ENCODE assay signal across 1 cellular context in the genomic region with DNA sequence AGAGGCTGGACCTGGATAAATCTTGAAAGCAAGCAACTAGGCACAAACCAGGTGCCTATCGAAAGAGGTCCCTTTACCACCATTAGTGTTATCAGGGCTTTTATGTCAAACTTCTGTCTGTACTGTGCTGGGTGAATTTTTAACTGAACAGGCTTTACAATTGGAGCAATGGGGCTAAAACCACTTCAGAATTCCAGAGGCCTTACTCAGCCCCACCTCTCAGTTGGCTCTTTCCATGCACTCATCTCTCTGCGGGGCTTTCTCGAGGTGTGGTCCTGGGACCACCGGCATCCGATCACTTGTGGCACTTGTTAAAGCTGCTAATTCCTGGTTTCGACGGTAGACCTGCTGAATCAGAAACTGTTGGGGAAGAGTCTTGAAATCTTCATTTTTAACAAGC.
TF ChIP-seq lines count a peak whose summit lies in the region.

No MANE protein-coding gene starts in this region.

TF ChIP-seq in GM23338, 12 proteins besides CTCF, POLR2A, EP300 and RAD21 (continued from another document):
- TF ChIP-seq, protein P1, sequence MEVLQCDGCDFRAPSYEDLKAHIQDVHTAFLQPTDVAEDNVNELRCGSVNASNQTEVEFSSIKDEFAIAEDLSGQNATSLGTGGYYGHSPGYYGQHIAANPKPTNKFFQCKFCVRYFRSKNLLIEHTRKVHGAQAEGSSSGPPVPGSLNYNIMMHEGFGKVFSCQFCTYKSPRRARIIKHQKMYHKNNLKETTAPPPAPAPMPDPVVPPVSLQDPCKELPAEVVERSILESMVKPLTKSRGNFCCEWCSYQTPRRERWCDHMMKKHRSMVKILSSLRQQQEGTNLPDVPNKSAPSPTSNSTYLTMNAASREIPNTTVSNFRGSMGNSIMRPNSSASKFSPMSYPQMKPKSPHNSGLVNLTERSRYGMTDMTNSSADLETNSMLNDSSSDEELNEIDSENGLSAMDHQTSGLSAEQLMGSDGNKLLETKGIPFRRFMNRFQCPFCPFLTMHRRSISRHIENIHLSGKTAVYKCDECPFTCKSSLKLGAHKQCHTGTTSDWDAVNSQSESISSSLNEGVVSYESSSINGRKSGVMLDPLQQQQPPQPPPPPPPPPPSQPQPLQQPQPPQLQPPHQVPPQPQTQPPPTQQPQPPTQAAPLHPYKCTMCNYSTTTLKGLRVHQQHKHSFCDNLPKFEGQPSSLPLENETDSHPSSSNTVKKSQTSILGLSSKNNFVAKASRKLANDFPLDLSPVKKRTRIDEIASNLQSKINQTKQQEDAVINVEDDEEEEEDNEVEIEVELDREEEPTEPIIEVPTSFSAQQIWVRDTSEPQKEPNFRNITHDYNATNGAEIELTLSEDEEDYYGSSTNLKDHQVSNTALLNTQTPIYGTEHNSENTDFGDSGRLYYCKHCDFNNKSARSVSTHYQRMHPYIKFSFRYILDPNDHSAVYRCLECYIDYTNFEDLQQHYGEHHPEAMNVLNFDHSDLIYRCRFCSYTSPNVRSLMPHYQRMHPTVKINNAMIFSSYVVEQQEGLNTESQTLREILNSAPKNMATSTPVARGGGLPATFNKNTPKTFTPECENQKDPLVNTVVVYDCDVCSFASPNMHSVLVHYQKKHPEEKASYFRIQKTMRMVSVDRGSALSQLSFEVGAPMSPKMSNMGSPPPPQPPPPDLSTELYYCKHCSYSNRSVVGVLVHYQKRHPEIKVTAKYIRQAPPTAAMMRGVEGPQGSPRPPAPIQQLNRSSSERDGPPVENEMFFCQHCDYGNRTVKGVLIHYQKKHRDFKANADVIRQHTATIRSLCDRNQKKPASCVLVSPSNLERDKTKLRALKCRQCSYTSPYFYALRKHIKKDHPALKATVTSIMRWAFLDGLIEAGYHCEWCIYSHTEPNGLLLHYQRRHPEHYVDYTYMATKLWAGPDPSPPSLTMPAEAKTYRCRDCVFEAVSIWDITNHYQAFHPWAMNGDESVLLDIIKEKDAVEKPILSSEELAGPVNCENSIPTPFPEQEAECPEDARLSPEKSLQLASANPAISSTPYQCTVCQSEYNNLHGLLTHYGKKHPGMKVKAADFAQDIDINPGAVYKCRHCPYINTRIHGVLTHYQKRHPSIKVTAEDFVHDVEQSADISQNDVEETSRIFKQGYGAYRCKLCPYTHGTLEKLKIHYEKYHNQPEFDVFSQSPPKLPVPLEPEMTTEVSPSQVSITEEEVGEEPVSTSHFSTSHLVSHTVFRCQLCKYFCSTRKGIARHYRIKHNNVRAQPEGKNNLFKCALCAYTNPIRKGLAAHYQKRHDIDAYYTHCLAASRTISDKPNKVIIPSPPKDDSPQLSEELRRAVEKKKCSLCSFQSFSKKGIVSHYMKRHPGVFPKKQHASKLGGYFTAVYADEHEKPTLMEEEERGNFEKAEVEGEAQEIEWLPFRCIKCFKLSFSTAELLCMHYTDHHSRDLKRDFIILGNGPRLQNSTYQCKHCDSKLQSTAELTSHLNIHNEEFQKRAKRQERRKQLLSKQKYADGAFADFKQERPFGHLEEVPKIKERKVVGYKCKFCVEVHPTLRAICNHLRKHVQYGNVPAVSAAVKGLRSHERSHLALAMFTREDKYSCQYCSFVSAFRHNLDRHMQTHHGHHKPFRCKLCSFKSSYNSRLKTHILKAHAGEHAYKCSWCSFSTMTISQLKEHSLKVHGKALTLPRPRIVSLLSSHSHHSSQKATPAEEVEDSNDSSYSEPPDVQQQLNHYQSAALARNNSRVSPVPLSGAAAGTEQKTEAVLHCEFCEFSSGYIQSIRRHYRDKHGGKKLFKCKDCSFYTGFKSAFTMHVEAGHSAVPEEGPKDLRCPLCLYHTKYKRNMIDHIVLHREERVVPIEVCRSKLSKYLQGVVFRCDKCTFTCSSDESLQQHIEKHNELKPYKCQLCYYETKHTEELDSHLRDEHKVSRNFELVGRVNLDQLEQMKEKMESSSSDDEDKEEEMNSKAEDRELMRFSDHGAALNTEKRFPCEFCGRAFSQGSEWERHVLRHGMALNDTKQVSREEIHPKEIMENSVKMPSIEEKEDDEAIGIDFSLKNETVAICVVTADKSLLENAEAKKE (CRISPR knock-in tag; IDR thresholded peaks at IDR 0.05) = no peak
- TF ChIP-seq ZNF331 (CRISPR knock-in tag; IDR thresholded peaks at IDR 0.05; ENCODE audit: low read depth) (no peak), EZH2phosphoT487 (IDR thresholded peaks at IDR 0.05; ENCODE audit: unreplicated experiment) (no peak), STAT1 (IDR thresholded peaks at IDR 0.05; ENCODE audit: unreplicated experiment) (no peak), NANOG (IDR thresholded peaks at IDR 0.05; ENCODE audit: borderline replicate concordance) (no peak), CREB1 (CRISPR knock-in tag; IDR thresholded peaks at IDR 0.05; ENCODE audit: low read depth) (no peak), ZNF114 (CRISPR knock-in tag; IDR thresholded peaks at IDR 0.05) (no peak), JUNB (IDR thresholded peaks at IDR 0.05; ENCODE audit: unreplicated experiment) (no peak), POLR2AphosphoS5 (IDR thresholded peaks at IDR 0.05; ENCODE audit: low read depth) (no peak)
- TF ChIP-seq, protein P2, sequence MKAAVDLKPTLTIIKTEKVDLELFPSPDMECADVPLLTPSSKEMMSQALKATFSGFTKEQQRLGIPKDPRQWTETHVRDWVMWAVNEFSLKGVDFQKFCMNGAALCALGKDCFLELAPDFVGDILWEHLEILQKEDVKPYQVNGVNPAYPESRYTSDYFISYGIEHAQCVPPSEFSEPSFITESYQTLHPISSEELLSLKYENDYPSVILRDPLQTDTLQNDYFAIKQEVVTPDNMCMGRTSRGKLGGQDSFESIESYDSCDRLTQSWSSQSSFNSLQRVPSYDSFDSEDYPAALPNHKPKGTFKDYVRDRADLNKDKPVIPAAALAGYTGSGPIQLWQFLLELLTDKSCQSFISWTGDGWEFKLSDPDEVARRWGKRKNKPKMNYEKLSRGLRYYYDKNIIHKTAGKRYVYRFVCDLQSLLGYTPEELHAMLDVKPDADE (IDR thresholded peaks at IDR 0.05) = no peak
- TF ChIP-seq, protein P3, sequence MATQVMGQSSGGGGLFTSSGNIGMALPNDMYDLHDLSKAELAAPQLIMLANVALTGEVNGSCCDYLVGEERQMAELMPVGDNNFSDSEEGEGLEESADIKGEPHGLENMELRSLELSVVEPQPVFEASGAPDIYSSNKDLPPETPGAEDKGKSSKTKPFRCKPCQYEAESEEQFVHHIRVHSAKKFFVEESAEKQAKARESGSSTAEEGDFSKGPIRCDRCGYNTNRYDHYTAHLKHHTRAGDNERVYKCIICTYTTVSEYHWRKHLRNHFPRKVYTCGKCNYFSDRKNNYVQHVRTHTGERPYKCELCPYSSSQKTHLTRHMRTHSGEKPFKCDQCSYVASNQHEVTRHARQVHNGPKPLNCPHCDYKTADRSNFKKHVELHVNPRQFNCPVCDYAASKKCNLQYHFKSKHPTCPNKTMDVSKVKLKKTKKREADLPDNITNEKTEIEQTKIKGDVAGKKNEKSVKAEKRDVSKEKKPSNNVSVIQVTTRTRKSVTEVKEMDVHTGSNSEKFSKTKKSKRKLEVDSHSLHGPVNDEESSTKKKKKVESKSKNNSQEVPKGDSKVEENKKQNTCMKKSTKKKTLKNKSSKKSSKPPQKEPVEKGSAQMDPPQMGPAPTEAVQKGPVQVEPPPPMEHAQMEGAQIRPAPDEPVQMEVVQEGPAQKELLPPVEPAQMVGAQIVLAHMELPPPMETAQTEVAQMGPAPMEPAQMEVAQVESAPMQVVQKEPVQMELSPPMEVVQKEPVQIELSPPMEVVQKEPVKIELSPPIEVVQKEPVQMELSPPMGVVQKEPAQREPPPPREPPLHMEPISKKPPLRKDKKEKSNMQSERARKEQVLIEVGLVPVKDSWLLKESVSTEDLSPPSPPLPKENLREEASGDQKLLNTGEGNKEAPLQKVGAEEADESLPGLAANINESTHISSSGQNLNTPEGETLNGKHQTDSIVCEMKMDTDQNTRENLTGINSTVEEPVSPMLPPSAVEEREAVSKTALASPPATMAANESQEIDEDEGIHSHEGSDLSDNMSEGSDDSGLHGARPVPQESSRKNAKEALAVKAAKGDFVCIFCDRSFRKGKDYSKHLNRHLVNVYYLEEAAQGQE (IDR thresholded peaks at IDR 0.05; ENCODE audit: unreplicated experiment) = no peak
